ENCODE assay signal across 28 cellular contexts in genomic region chr1:5690878-5691277, GRCh38.
DNase-seq lines count a peak whose midpoint lies in the region; ATAC-seq and TF ChIP-seq lines count a peak whose summit lies in the region.
"Had no signal": no experiment of that assay in that cellular context is flagged by ENCODE, and none has a peak within 500 bp of the region (broad histone marks: within the 10 kb centered on the region; RNA-seq: fewer than 3 reads in every experiment).

No MANE protein-coding gene starts in this region.

- H3K27me3 ChIP-seq in BLaER1, result no peaks in the 10 kb centered on the region
- H3K27me3 ChIP-seq in foreskin keratinocyte, result no peaks in the 10 kb centered on the region

- peak; percentile 37 for ATAC-seq in foreskin keratinocyte
- peak; percentile 44 for ATAC-seq in mucosa of descending colon
- no peak for ATAC-seq in sciatic nerve
- ATAC-seq: CD8-positive, alpha-beta T cell; HepG2; K562; Panc1 had no signal

- DNase-seq in RPMI8226, result peak; percentile 30
- peak in 1 of 2 donors; percentile 16 for DNase-seq in foreskin keratinocyte
- peak in 1 of 3 donors; percentile 16 for DNase-seq in mucosa of descending colon
- no peak for DNase-seq in G401 (ENCODE audit: low spot score)
- no peak for DNase-seq in NCI-H510A treated with DMSO at 0.1 percent for 48 hours (lab: John Stamatoyannopoulos, UW)
- DNase-seq in sciatic nerve (ENCODE audit: low spot score), result no peak
- no peak for DNase-seq in SHP77 (lab: John Stamatoyannopoulos, UW)
- DNase-seq: C1 segment of cervical spinal cord; Calu3; CD8-positive, alpha-beta T cell; DMS153; GOT3; MM.1S; NCI-H1048; NCI-H1417 treated with DMSO at 0.1 percent for 48 hours; NCI-H187 treated with DMSO at 0.1 percent for 48 hours; NCI-H2107; NCI-H2227 treated with DMSO at 0.1 percent for 48 hours; NCI-H510A; NCI-H748 treated with DMSO at 0.1 percent for 48 hours; NK-92 treated with Interleukin-12 subunit alpha and Interleukin-12 subunit beta, amount 100 ng/mL, for 24 hours; SJCRH30 had no signal

- in situ Hi-C loops in G401 (cut with HindIII; ENCODE audit: low sequenced_read_pairs), result no loop called here

- no peak overlapping the region for H3K9ac ChIP-seq in BLaER1

- no peaks in the 10 kb centered on the region for H3K36me3 ChIP-seq in BLaER1
- no peaks in the 10 kb centered on the region for H3K36me3 ChIP-seq in mucosa of descending colon (ENCODE audit: low read depth)
- H3K36me3 ChIP-seq: SJCRH30 had no signal

- TF ChIP-seq CTCF in foreskin keratinocyte (conservative IDR thresholded peaks at IDR 0.05) (no peak), mucosa of descending colon (IDR thresholded peaks at IDR 0.05) (no peak)

- no peak overlapping the region for H3K4me2 ChIP-seq in BLaER1

- intact Hi-C loops in mucosa of descending colon (cut with DNase I, micrococcal nuclease), result no loop called here
- intact Hi-C loops in sciatic nerve (cut with DNase I), result no loop called here

- no peaks in the 10 kb centered on the region for H4K20me1 ChIP-seq in BLaER1

- peaks cover 7% of the 10 kb centered on the region for H3K4me1 ChIP-seq in BLaER1
- peaks cover 13% of the 10 kb centered on the region for H3K4me1 ChIP-seq in foreskin keratinocyte
- H3K4me1 ChIP-seq in mucosa of descending colon (ENCODE audit: low read depth), result peaks cover 10% of the 10 kb centered on the region
- H3K4me1 ChIP-seq: SJCRH30 had no signal

- H3K9me3 ChIP-seq in BLaER1 (no peaks in the 10 kb centered on the region), mucosa of descending colon (no peaks in the 10 kb centered on the region)

- 0 out of 2 replicates have a peak overlapping the region, but pooled peaks have one; percentile 13 for H3K27ac ChIP-seq in BLaER1
- no peak overlapping the region for H3K27ac ChIP-seq in foreskin keratinocyte
- H3K27ac ChIP-seq: 22Rv1, HL-60, SJCRH30 had no signal

- H3K4me3 ChIP-seq in BLaER1 (no peak overlapping the region), mucosa of descending colon (no peak overlapping the region)
- H3K4me3 ChIP-seq: K562, SJCRH30 had no signal
